Comparison of ENCODE assay signal across 16 cellular contexts in genomic region chr15:31476866-31477265, GRCh38.
A peak's percentile ranks its signal among the peaks of the same experiment; 100 is the strongest.
DNase-seq lines count a peak whose midpoint lies in the region; ATAC-seq and TF ChIP-seq lines count a peak whose summit lies in the region.
"Had no signal": no experiment of that assay in that cellular context is flagged by ENCODE, and none has a peak within 500 bp of the region (broad histone marks: within the 10 kb centered on the region; RNA-seq: fewer than 3 reads in every experiment).

No MANE protein-coding gene starts in this region.

- H3K9me3 ChIP-seq in suprapubic skin: no peaks in the 10 kb centered on the region
- H3K9me3 ChIP-seq: BE2C had no signal

- no peaks in the 10 kb centered on the region for H3K36me3 ChIP-seq in suprapubic skin
- H3K36me3 ChIP-seq: BE2C had no signal

- peaks cover 57% of the 10 kb centered on the region for H3K4me1 Mint-ChIP-seq in activated naive CD4-positive, alpha-beta T cell treated with anti-CD3 and anti-CD28 coated beads, Interleukin-2, amount 10 ng/mL, durations not matched to agents 7 days and 5 days
- peaks cover 64 to 75% (median 66%) of the 10 kb centered on the region in 3 donors for H3K4me1 Mint-ChIP-seq in T-cell

- no peak overlapping the region for H3K27ac ChIP-seq in suprapubic skin
- H3K27ac ChIP-seq: PC-9 had no signal

- peak; percentile 16 for DNase-seq in activated naive CD4-positive, alpha-beta T cell treated with anti-CD3 and anti-CD28 coated beads, Interleukin-2, amount 10 ng/mL, durations not matched to agents 7 days and 5 days
- no peak for DNase-seq in activated naive CD4-positive, alpha-beta T cell treated with anti-CD3 and anti-CD28 coated beads, Interleukin-2, amount 50 U/mL, for 16 hours
- DNase-seq in T-cell (no peak), mesenteric fat pad (ENCODE audit: low spot score) (peak; percentile 2), suprapubic skin (ENCODE audit: low spot score in 2 of 2) (peak; percentile 40 to 67), posterior cingulate gyrus (no peak), NCI-H1105 (lab: John Stamatoyannopoulos, UW) (no peak), A172 (ENCODE audit: low spot score) (no peak)
- DNase-seq: ACHN, BE2C, DMS 273 treated with DMSO at 0.1 percent for 48 hours, KG1, NCI-H1092, NCI-H187, NCI-H446, PC-9 had no signal

- peaks cover 28% of the 10 kb centered on the region for H3K4me1 ChIP-seq in suprapubic skin
- H3K4me1 ChIP-seq: BE2C had no signal

- peaks cover 4% of the 10 kb centered on the region for H3K9me3 Mint-ChIP-seq in activated naive CD4-positive, alpha-beta T cell treated with anti-CD3 and anti-CD28 coated beads, Interleukin-2, amount 10 ng/mL, durations not matched to agents 7 days and 5 days
- H3K9me3 Mint-ChIP-seq in T-cell: peaks cover 0 to 3% (median 0%) of the 10 kb centered on the region in 3 donors

- no peaks in the 10 kb centered on the region for H3K27me3 ChIP-seq in suprapubic skin
- H3K27me3 ChIP-seq: BE2C had no signal

- H3K4me3 ChIP-seq in suprapubic skin: no peak overlapping the region
- H3K4me3 ChIP-seq: PC-9 had no signal

- CTCF ChIA-PET in activated naive CD4-positive, alpha-beta T cell treated with anti-CD3 and anti-CD28 coated beads, Interleukin-2, amount 10 ng/mL, durations not matched to agents 7 days and 5 days (lab: Charles Lee): interaction anchor here (1.0 to 10.6 kb wide), 3 partner anchors 12 to 111 kb away, joined by 4 to 100 read pairs (median 71); no protein-coding TSS in a partner anchor
- CTCF ChIA-PET in T-cell (lab: Charles Lee): interaction anchor here in 1 of 2 donors (1.6 kb wide), 1 partner anchor 115 kb away, joined by 3 read pairs; no protein-coding TSS in a partner anchor

- TF ChIP-seq EP300 in suprapubic skin (IDR thresholded peaks at IDR 0.05): no peak

- H3K27ac Mint-ChIP-seq in activated naive CD4-positive, alpha-beta T cell treated with anti-CD3 and anti-CD28 coated beads, Interleukin-2, amount 10 ng/mL, durations not matched to agents 7 days and 5 days: no peak overlapping the region
- H3K27ac Mint-ChIP-seq in T-cell: peak overlapping the region; percentile 39 to 66

- H3K4me3 Mint-ChIP-seq in activated naive CD4-positive, alpha-beta T cell treated with anti-CD3 and anti-CD28 coated beads, Interleukin-2, amount 10 ng/mL, durations not matched to agents 7 days and 5 days: no peak overlapping the region
- H3K4me3 Mint-ChIP-seq in T-cell: no peak overlapping the region

- TF ChIP-seq CTCF in suprapubic skin (IDR thresholded peaks at IDR 0.05): no peak

- intact Hi-C loops in posterior cingulate gyrus (cut with DNase I): no loop called here

- POLR2A ChIA-PET in T-cell (lab: Charles Lee): no interaction called here

- ATAC-seq in T-cell (replicated peaks in 1 of 4): no peak

- H3K36me3 Mint-ChIP-seq in activated naive CD4-positive, alpha-beta T cell treated with anti-CD3 and anti-CD28 coated beads, Interleukin-2, amount 10 ng/mL, durations not matched to agents 7 days and 5 days: peaks cover 45% of the 10 kb centered on the region
- peaks cover 6% of the 10 kb centered on the region for H3K36me3 Mint-ChIP-seq in T-cell

- 65% methylated on average over 4 of the region's 5 CpGs for WGBS in suprapubic skin

- TF ChIP-seq POLR2A in suprapubic skin (IDR thresholded peaks at IDR 0.05): no peak

- H3K27me3 Mint-ChIP-seq in activated naive CD4-positive, alpha-beta T cell treated with anti-CD3 and anti-CD28 coated beads, Interleukin-2, amount 10 ng/mL, durations not matched to agents 7 days and 5 days: peaks cover 7% of the 10 kb centered on the region
- no peaks in the 10 kb centered on the region for H3K27me3 Mint-ChIP-seq in T-cell

Comparison
In these comparisons a context has a peak if more than half of its experiments do, and no peak if none do; other contexts are left out.
1. DNase-seq: peak in activated naive CD4-positive, alpha-beta T cell treated with anti-CD3 and anti-CD28 coated beads, Interleukin-2, amount 10 ng/mL, durations not matched to agents 7 days and 5 days (single experiment), mesenteric fat pad (single experiment) and suprapubic skin (2 of 2); none in activated naive CD4-positive, alpha-beta T cell treated with anti-CD3 and anti-CD28 coated beads, Interleukin-2, amount 50 U/mL, for 16 hours (single experiment), T-cell (0 of 34), posterior cingulate gyrus (0 of 10), NCI-H1105 (single experiment) and A172 (single experiment).